ENCODE assay signal across 2 cellular contexts in genomic region chr4:152165146-152165545, GRCh38.
TF ChIP-seq lines count a peak whose summit lies in the region.

No MANE protein-coding gene starts in this region.

TF ChIP-seq in GM23338, 12 proteins besides CTCF, POLR2A, EP300 and RAD21:
- TF ChIP-seq JUNB (IDR thresholded peaks at IDR 0.05; ENCODE audit: unreplicated experiment), result no peak
- peak; percentile 36; the same call in 1 of the 2 replicates for TF ChIP-seq CREB1 (CRISPR knock-in tag; IDR thresholded peaks at IDR 0.05; ENCODE audit: low read depth)
- TF ChIP-seq ZNF114 (CRISPR knock-in tag; IDR thresholded peaks at IDR 0.05), result no peak
- no peak for TF ChIP-seq ZNF331 (CRISPR knock-in tag; IDR thresholded peaks at IDR 0.05; ENCODE audit: low read depth)
- TF ChIP-seq ZNF462 (CRISPR knock-in tag; IDR thresholded peaks at IDR 0.05), result peak; percentile 36; the same call in 1 of the 2 replicates
- TF ChIP-seq POLR2AphosphoS5 (IDR thresholded peaks at IDR 0.05; ENCODE audit: low read depth), result no peak
- no peak for TF ChIP-seq EZH2 (IDR thresholded peaks at IDR 0.05; ENCODE audit: low read depth, unreplicated experiment)
- TF ChIP-seq EZH2phosphoT487 (IDR thresholded peaks at IDR 0.05; ENCODE audit: unreplicated experiment), result no peak
- no peak for TF ChIP-seq ETS1 (IDR thresholded peaks at IDR 0.05)
- TF ChIP-seq REST (IDR thresholded peaks at IDR 0.05; ENCODE audit: unreplicated experiment), result no peak
- TF ChIP-seq NANOG (IDR thresholded peaks at IDR 0.05; ENCODE audit: borderline replicate concordance), result peak; percentile 39; the same call in 1 of the 2 replicates

TF ChIP-seq in H1, 55 proteins besides CTCF, POLR2A, EP300 and RAD21 (continued from another document):
- TF ChIP-seq TCF12 (IDR thresholded peaks at IDR 0.05; ENCODE audit: low read depth, low read length), result 0 out of 2 replicates have a peak, but pooled peaks have one; percentile 30
- TF ChIP-seq JUN (IDR thresholded peaks at IDR 0.05; ENCODE audit: low read depth, low read length), result 0 out of 2 replicates have a peak, but pooled peaks have one; percentile 47
- no peak for TF ChIP-seq YY1 (IDR thresholded peaks at IDR 0.05; ENCODE audit: low read depth, low read length)
- TF ChIP-seq SP2 (IDR thresholded peaks at IDR 0.05; ENCODE audit: low read length), result no peak
- 0 out of 2 replicates have a peak, but pooled peaks have one; percentile 47 for TF ChIP-seq TEAD4 (IDR thresholded peaks at IDR 0.05; ENCODE audit: low read depth, low read length)
- no peak for TF ChIP-seq CBX5 (IDR thresholded peaks at IDR 0.05; ENCODE audit: low read depth, low read length)
- no peak for TF ChIP-seq SIN3A (conservative IDR thresholded peaks at IDR 0.05 in 1 of 2, IDR thresholded peaks at IDR 0.05 in 1 of 2; ENCODE audit: low read depth in 1 of 2, low read length in 2 of 2)
- no peak for TF ChIP-seq CHD2 (IDR thresholded peaks at IDR 0.05; ENCODE audit: low read length)
TF ChIP-seq in H1: peak in this region for 3.
